In the genomic region with DNA sequence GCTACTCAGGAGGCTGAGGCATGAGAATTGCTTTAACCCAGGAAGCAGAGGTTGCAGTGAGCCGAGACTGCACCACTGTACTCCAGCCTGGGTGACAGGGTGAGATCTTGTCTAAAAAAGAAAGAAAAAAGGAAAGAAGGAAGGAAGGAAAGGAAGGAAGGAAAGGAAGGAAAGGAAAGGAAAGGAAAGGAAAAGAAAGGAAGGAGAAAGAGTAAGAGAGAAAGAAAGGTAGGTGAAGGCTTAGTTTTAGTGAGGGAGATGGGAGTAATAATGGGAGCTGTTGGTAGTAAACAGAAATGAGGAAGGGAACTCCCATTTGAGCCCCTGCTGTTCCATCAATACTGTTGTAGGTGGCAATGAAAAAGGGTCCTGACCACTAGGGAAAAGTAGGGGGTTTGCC, we compare ENCODE assay signal across 4 cellular contexts. TPM values are rescaled to one million over a fixed set of nuclear protein-coding genes. Genes with fewer than 3 reads are reported as not detected.
"Had no signal": no experiment of that assay in that cellular context is flagged by ENCODE, and none has a peak within 500 bp of the region (broad histone marks: within the 10 kb centered on the region; RNA-seq: fewer than 3 reads in every experiment).

No MANE protein-coding gene starts in this region.

- H3K4me3 ChIP-seq: GM12878 had no signal

- DNase-seq: GDM1, GF-D8 had no signal

RNA-seq across cellular contexts. Expression of gene SLC24A4, which starts 28.8 kb away (rescaled TPM):
- total RNA-seq: G401 had no signal
